1 cellular context compared by ENCODE assay signal in genomic region chr11:111910637-111911562, GRCh38.
TF ChIP-seq lines count a peak whose summit lies in the region.

No MANE protein-coding gene starts in this region.

TF ChIP-seq in GM23338, 12 proteins besides CTCF, POLR2A, EP300 and RAD21 (continued from another document):
- no peak for TF ChIP-seq ZNF462 (CRISPR knock-in tag; IDR thresholded peaks at IDR 0.05)
- no peak for TF ChIP-seq NANOG (IDR thresholded peaks at IDR 0.05; ENCODE audit: borderline replicate concordance)
- TF ChIP-seq CREB1 (CRISPR knock-in tag; IDR thresholded peaks at IDR 0.05; ENCODE audit: low read depth), result no peak
- no peak for TF ChIP-seq ZNF331 (CRISPR knock-in tag; IDR thresholded peaks at IDR 0.05; ENCODE audit: low read depth)
- no peak for TF ChIP-seq JUNB (IDR thresholded peaks at IDR 0.05; ENCODE audit: unreplicated experiment)
- no peak for TF ChIP-seq EZH2phosphoT487 (IDR thresholded peaks at IDR 0.05; ENCODE audit: unreplicated experiment)
- TF ChIP-seq POLR2AphosphoS5 (IDR thresholded peaks at IDR 0.05; ENCODE audit: low read depth), result no peak
- TF ChIP-seq STAT1 (IDR thresholded peaks at IDR 0.05; ENCODE audit: unreplicated experiment), result no peak
- TF ChIP-seq, protein P1, sequence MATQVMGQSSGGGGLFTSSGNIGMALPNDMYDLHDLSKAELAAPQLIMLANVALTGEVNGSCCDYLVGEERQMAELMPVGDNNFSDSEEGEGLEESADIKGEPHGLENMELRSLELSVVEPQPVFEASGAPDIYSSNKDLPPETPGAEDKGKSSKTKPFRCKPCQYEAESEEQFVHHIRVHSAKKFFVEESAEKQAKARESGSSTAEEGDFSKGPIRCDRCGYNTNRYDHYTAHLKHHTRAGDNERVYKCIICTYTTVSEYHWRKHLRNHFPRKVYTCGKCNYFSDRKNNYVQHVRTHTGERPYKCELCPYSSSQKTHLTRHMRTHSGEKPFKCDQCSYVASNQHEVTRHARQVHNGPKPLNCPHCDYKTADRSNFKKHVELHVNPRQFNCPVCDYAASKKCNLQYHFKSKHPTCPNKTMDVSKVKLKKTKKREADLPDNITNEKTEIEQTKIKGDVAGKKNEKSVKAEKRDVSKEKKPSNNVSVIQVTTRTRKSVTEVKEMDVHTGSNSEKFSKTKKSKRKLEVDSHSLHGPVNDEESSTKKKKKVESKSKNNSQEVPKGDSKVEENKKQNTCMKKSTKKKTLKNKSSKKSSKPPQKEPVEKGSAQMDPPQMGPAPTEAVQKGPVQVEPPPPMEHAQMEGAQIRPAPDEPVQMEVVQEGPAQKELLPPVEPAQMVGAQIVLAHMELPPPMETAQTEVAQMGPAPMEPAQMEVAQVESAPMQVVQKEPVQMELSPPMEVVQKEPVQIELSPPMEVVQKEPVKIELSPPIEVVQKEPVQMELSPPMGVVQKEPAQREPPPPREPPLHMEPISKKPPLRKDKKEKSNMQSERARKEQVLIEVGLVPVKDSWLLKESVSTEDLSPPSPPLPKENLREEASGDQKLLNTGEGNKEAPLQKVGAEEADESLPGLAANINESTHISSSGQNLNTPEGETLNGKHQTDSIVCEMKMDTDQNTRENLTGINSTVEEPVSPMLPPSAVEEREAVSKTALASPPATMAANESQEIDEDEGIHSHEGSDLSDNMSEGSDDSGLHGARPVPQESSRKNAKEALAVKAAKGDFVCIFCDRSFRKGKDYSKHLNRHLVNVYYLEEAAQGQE (IDR thresholded peaks at IDR 0.05; ENCODE audit: unreplicated experiment), result no peak
- TF ChIP-seq ETS1 (IDR thresholded peaks at IDR 0.05), result no peak
- no peak for TF ChIP-seq ZNF114 (CRISPR knock-in tag; IDR thresholded peaks at IDR 0.05)
